In the genomic region with DNA sequence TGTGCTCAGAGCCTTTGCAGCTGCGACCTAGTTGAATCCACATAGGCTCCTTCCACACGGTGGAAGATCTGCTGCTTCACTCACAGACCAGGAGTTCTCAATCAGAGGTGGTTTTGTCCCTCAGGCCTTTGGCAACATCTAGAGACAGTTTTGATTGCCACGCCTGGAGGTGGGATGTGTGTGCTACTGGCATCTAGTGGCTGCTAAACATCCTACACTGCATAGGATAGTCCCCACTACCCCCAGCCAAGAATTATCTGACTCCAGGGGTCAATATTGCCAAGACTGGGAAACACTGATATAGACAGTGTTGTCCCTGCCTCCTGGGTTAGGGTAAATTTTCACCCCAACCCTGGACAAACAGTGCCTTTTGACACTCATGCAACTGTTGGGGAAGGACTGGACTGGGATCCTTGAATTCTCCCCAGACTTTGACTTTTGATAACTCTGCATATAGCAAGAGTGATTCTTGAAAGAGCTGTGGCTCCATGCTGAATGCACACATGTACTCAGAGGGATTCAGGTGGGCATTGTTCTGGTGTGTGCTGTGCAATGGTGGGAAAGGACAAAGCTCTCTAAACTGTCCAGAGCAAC, we compare ENCODE assay signal across 1 cellular context.
TF ChIP-seq lines count a peak whose summit lies in the region.

No MANE protein-coding gene starts in this region.

TF ChIP-seq in IMR-90, 13 proteins besides CTCF, POLR2A, EP300 and RAD21 (continued from another document):
- TF ChIP-seq SMC3 (IDR thresholded peaks at IDR 0.05; ENCODE audit: low read depth, low read length) (no peak), MXI1 (IDR thresholded peaks at IDR 0.05; ENCODE audit: borderline replicate concordance, low read depth, low read length) (no peak)
